Comparison of ENCODE assay signal across 2 cellular contexts in genomic region chr17:77120866-77121265, GRCh38.
TF ChIP-seq lines count a peak whose summit lies in the region.

No MANE protein-coding gene starts in this region.

TF ChIP-seq in SK-N-SH, 30 proteins besides CTCF, POLR2A, EP300 and RAD21 (continued from another document):
- TF ChIP-seq USF1 (IDR thresholded peaks at IDR 0.05; ENCODE audit: borderline replicate concordance, low read depth) (no peak), YY1 (IDR thresholded peaks at IDR 0.05; ENCODE audit: low read depth) (no peak), RXRA (IDR thresholded peaks at IDR 0.05; ENCODE audit: borderline replicate concordance, low read depth) (no peak), REST (IDR thresholded peaks at IDR 0.05; ENCODE audit: low read depth, low read length) (no peak), MEF2A (IDR thresholded peaks at IDR 0.05; ENCODE audit: borderline replicate concordance, low read depth) (no peak), RCOR1 (IDR thresholded peaks at IDR 0.05; ENCODE audit: low read length) (no peak), IRF3 (IDR thresholded peaks at IDR 0.05; ENCODE audit: low read depth, low read length) (no peak)
TF ChIP-seq in SK-N-SH: peak in this region for 0.

TF ChIP-seq in SK-N-SH treated with all-trans-retinoic acid at 6 μM for 48 hours, 23 proteins besides CTCF, POLR2A, EP300 and RAD21 (continued from another document):
- TF ChIP-seq TSHZ2 (CRISPR knock-in tag; IDR thresholded peaks at IDR 0.05): no peak
- TF ChIP-seq TOX (CRISPR knock-in tag; IDR thresholded peaks at IDR 0.05; ENCODE audit: borderline replicate concordance): no peak
- no peak for TF ChIP-seq ESRRG (CRISPR knock-in tag; IDR thresholded peaks at IDR 0.05)
- no peak for TF ChIP-seq ZFP30 (CRISPR knock-in tag; IDR thresholded peaks at IDR 0.05)
- TF ChIP-seq ARNTL (CRISPR knock-in tag; IDR thresholded peaks at IDR 0.05; ENCODE audit: borderline replicate concordance, low read depth): no peak
- TF ChIP-seq POU6F1 (CRISPR knock-in tag; IDR thresholded peaks at IDR 0.05; ENCODE audit: borderline replicate concordance, low read depth): no peak
- no peak for TF ChIP-seq OSR1 (CRISPR knock-in tag; IDR thresholded peaks at IDR 0.05)
- no peak for TF ChIP-seq CREB5 (CRISPR knock-in tag; IDR thresholded peaks at IDR 0.05; ENCODE audit: low read depth)
- no peak for TF ChIP-seq ZNF70 (CRISPR knock-in tag; IDR thresholded peaks at IDR 0.05)
- no peak for TF ChIP-seq PPARA (CRISPR knock-in tag; IDR thresholded peaks at IDR 0.05; ENCODE audit: borderline replicate concordance)
- no peak for TF ChIP-seq GLIS3 (CRISPR knock-in tag; IDR thresholded peaks at IDR 0.05)
- TF ChIP-seq ZNF8 (CRISPR knock-in tag; IDR thresholded peaks at IDR 0.05): no peak
